Comparison of ENCODE assay signal across 8 cellular contexts in genomic region chr2:206159346-206160123, GRCh38.
A peak's percentile ranks its signal among the peaks of the same experiment; 100 is the strongest.
DNase-seq lines count a peak whose midpoint lies in the region; ATAC-seq and FAIRE-seq lines count a peak whose summit lies in the region.

EEF1B2 (plus strand) TSS chr2:206159895; CDS start chr2:206159980, 85 bp downstream.
NDUFS1 (minus strand) TSS chr2:206159444; CDS start chr2:206153678, 5,766 bp downstream.

- DNase-seq in COLO829 (ENCODE audit: low spot score) (peak; percentile 96), HTR-8/SVneo (ENCODE audit: insufficient read length, low spot score) (peak; percentile 96), NOMO-1 treated with dmso at 0.1 percent for 144 hours (lab: John Stamatoyannopoulos, UW; ENCODE audit: unreplicated experiment) (peak; percentile 94), medulla oblongata (ENCODE audit: extremely low spot score) (peak; percentile 99)
- DNase-seq in activated CD8-positive, alpha-beta memory T cell treated with anti-CD3 and anti-CD28 coated beads for 48 hours (ENCODE audit: low read depth in 2 of 3, low spot score in 2 of 3) = peak; percentile 71 to 95 (median 81)
- peak; percentile 94 to 96 (median 96) for DNase-seq in effector memory CD8-positive, alpha-beta T cell
- peak; percentile 94 for DNase-seq in stimulated activated CD8-positive, alpha-beta memory T cell treated with anti-CD3 and anti-CD28 coated beads, Interleukin-12 subunit alpha, Interleukin-12 subunit beta, amount 100 ng/mL, for 1 hour (ENCODE audit: low read depth)

- H3K4me3 Mint-ChIP-seq in effector memory CD8-positive, alpha-beta T cell = peak within 1 kb of the TSS; percentile 96 to 97

- H3K4me1 Mint-ChIP-seq in effector memory CD8-positive, alpha-beta T cell (ENCODE audit: low read depth in 2 of 2) = peaks cover 22 to 40% of the 10 kb centered on the region in 2 donors

- H3K27me3 Mint-ChIP-seq in effector memory CD8-positive, alpha-beta T cell = no peaks in the 10 kb centered on the region

- no peak for FAIRE-seq in HTR-8/SVneo (lab: Jason Lieb, UNC)

- peaks cover 59% of the 10 kb centered on the region for H3K36me3 Mint-ChIP-seq in effector memory CD8-positive, alpha-beta T cell (ENCODE audit: insufficient read depth)

- peak; percentile 86 for ATAC-seq in GM21367 (IDR thresholded peaks at IDR 0.05; ENCODE audit: unreplicated experiment)
- ATAC-seq in effector memory CD8-positive, alpha-beta T cell (replicated peaks) = peak; percentile 84

- no peaks in the 10 kb centered on the region for H3K9me3 Mint-ChIP-seq in effector memory CD8-positive, alpha-beta T cell

- peak within 1 kb of the TSS; percentile 98 for H3K27ac Mint-ChIP-seq in effector memory CD8-positive, alpha-beta T cell

Comparison
In these comparisons a context has a peak if more than half of its experiments do, and no peak if none do; other contexts are left out.
1. Peak in every context shown above with its lines: DNase-seq and ATAC-seq.